1 cellular context compared by ENCODE assay signal in the genomic region with DNA sequence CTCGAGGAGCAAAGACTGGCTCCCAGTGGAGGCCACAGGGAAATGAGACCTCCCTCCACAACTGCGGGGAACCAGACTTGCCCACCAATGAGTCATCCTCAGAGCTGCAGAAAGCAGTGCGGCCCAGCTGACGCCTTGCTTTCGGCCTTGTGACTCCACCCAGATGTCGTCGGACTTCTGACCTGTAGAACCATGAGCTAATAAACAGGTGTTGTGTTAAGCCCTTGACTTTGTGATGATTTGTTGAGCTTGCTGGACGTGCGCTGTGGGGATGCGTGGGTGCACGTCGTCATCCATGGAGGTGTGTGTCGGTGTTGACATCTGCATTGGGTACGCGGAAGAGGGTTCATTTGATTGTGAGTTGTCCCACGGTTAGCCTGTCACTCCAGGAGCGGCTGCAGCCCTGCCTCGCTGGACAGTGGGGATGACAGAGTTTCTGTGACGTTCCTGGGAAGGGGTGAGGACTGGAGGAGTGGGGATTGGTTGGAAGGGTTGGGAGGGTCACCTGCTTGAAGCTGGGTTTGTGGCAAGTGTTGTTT.
TF ChIP-seq lines count a peak whose summit lies in the region.

No MANE protein-coding gene starts in this region.

TF ChIP-seq in H1, 55 proteins besides CTCF, POLR2A, EP300 and RAD21 (continued from another document):
- TF ChIP-seq ATF2 (IDR thresholded peaks at IDR 0.05; ENCODE audit: low read length) (no peak), SRF (IDR thresholded peaks at IDR 0.05; ENCODE audit: low read depth, low read length) (no peak), PHF8 (conservative IDR thresholded peaks at IDR 0.05; ENCODE audit: low read depth, low read length) (no peak), ASH2L (IDR thresholded peaks at IDR 0.05; ENCODE audit: low read length) (no peak), CTBP2 (IDR thresholded peaks at IDR 0.05; ENCODE audit: borderline replicate concordance, insufficient read depth, insufficient read length, low read length) (no peak)
